23 cellular contexts compared by ENCODE assay signal in genomic region chr4:86741841-86742240, GRCh38.
DNase-seq lines count a peak whose midpoint lies in the region; ATAC-seq, FAIRE-seq and TF ChIP-seq lines count a peak whose summit lies in the region.
"Had no signal": no experiment of that assay in that cellular context is flagged by ENCODE, and none has a peak within 500 bp of the region (broad histone marks: within the 10 kb centered on the region; RNA-seq: fewer than 3 reads in every experiment).

No MANE protein-coding gene starts in this region.

- intact Hi-C loops in kidney (cut with DNase I), result no loop called here

- no peak for TF ChIP-seq CTCF in kidney (IDR thresholded peaks at IDR 0.05; ENCODE audit: borderline replicate concordance, extremely low read depth, insufficient read depth)

- peak; percentile 83 for FAIRE-seq in kidney (lab: Jason Lieb, UNC)
- FAIRE-seq: D721Med, GM12892, GM18507 had no signal

- peaks cover 5 to 10% of the 10 kb centered on the region in 2 donors for H3K36me3 ChIP-seq in kidney (ENCODE audit: control insufficient read depth in 1 of 2, insufficient read depth in 2 of 2, low read length in 2 of 2)
- no peaks in the 10 kb centered on the region for H3K36me3 ChIP-seq in effector memory CD4-positive, alpha-beta T cell (ENCODE audit: control insufficient read depth, insufficient read depth, low read length)

- H3K9ac ChIP-seq in kidney (ENCODE audit: low read length in 2 of 2), result no peak overlapping the region

- in situ Hi-C loops in Caki2 (cut with HindIII; ENCODE audit: low pct_unique_long_range_greater_than_20kb, low sequenced_read_pairs), result no loop called here

- no peaks in the 10 kb centered on the region for H3K27me3 ChIP-seq in effector memory CD4-positive, alpha-beta T cell (replicated peaks; ENCODE audit: control insufficient read depth, insufficient read depth, low read length, poor library complexity, severe bottlenecking)
- H3K27me3 ChIP-seq: BE2C had no signal

- no peak overlapping the region for H3K4me3 ChIP-seq in kidney (ENCODE audit: low read length in 2 of 2)
- no peak overlapping the region for H3K4me3 ChIP-seq in effector memory CD4-positive, alpha-beta T cell (ENCODE audit: insufficient read depth, low read depth, low read length, poor library complexity, severe bottlenecking)

- ATAC-seq in esophagus mucosa, result no peak
- ATAC-seq: HCT116 had no signal

- peaks cover 0 to 6% of the 10 kb centered on the region in 2 donors for H3K9me3 ChIP-seq in kidney (ENCODE audit: control insufficient read depth in 1 of 2, low read length in 2 of 2)
- no peaks in the 10 kb centered on the region for H3K9me3 ChIP-seq in effector memory CD4-positive, alpha-beta T cell (ENCODE audit: control insufficient read depth, low read length)
- H3K9me3 ChIP-seq: BE2C had no signal

- peaks cover 4 to 18% of the 10 kb centered on the region in 2 donors for H3K4me1 ChIP-seq in kidney (ENCODE audit: control insufficient read depth in 1 of 2, insufficient read depth in 1 of 2, low read depth in 1 of 2, low read length in 2 of 2)
- no peaks in the 10 kb centered on the region for H3K4me1 ChIP-seq in effector memory CD4-positive, alpha-beta T cell (ENCODE audit: control insufficient read depth, insufficient read depth, low read length, poor library complexity, severe bottlenecking)
- H3K4me1 ChIP-seq: BE2C had no signal

- DNase-seq in Caki2 (ENCODE audit: low read depth) (peak; percentile 55), kidney (no peak), left kidney (ENCODE audit: low read depth, low spot score) (peak; percentile 40), SW 1271 (lab: John Stamatoyannopoulos, UW) (no peak), NCI-H187 treated with DMSO at 0.1 percent for 48 hours (lab: John Stamatoyannopoulos, UW) (no peak)
- no peak for DNase-seq in effector memory CD4-positive, alpha-beta T cell
- DNase-seq: 8988T; BE2C; C1 segment of cervical spinal cord; CD4-positive, CD25-positive, alpha-beta regulatory T cell; CD8-positive, alpha-beta memory T cell; COR-L47; DMS79; GDM1; GOT3; H7; HFFc6 had no signal

- H3K27ac ChIP-seq in kidney (ENCODE audit: low read depth in 2 of 2, low read length in 2 of 2), result peak overlapping the region; percentile 45 to 53
- no peak overlapping the region for H3K27ac ChIP-seq in effector memory CD4-positive, alpha-beta T cell (ENCODE audit: insufficient read depth, low read length, poor library complexity, severe bottlenecking)
- H3K27ac ChIP-seq: HL-60 had no signal

Comparison
In these comparisons a context has a peak if more than half of its experiments do, and no peak if none do; other contexts are left out.
1. DNase-seq: peak in Caki2 (single experiment) and left kidney (single experiment); none in kidney (single experiment), effector memory CD4-positive, alpha-beta T cell (0 of 3), SW 1271 (0 of 2) and NCI-H187 treated with DMSO at 0.1 percent for 48 hours (single experiment).